In genomic region chr7:84603545-84603944, GRCh38 we compare ENCODE assay signal across 9 cellular contexts.
"Had no signal": no experiment of that assay in that cellular context is flagged by ENCODE, and none has a peak within 500 bp of the region (broad histone marks: within the 10 kb centered on the region; RNA-seq: fewer than 3 reads in every experiment).

No MANE protein-coding gene starts in this region.

- H3K4me3 ChIP-seq: GM23248, HAP-1 had no signal

- H3K9ac ChIP-seq: GM23248 had no signal

- H3K9me3 ChIP-seq: HAP-1 had no signal

- DNase-seq: GM23248, H7, HFFc6, IMR-90, Kasumi-1, KBM-7 had no signal

- H3K27ac ChIP-seq: GM23248, HL-60 had no signal

- H3K36me3 ChIP-seq: HAP-1 had no signal

- H2AFZ ChIP-seq: GM23248 had no signal

- H3K4me1 ChIP-seq: HAP-1 had no signal

- ATAC-seq: HCT116 had no signal
